ENCODE assay signal across 10 cellular contexts in the genomic region with DNA sequence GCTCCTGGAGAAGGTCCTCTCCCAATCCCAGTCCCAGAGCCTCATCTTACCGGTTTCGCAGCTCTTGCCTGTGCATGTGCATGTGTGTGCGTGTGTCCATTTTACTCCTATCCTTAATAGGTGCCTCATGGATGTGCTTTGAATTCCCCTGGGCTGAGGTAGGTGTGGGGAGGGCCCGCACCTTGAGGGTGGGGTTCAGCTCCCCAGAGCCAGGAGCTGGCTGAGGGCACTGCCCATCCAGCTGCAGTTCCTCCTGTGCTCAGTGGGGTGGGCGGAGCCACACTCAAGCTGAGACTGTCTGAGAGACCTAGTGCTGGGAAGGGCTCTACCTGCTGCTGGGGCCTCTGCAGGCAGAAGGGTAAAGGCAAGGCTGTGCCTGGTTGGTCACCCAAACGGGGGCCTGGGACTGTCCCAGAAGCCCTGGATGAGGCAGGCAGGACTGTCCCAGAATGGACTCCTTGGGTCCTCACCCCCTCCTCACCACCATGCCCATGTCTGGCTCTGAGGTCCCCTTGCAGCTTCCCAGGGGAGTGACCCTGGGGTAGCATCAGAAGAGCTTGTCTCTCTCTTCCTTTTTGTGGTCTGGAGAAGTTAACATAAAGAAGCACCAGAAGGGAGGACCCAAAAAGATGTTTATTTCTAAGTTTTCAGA. TPM values are rescaled to one million over a fixed set of nuclear protein-coding genes. Genes with fewer than 3 reads are reported as not detected.
A peak's percentile ranks its signal among the peaks of the same experiment; 100 is the strongest.
DNase-seq lines count a peak whose midpoint lies in the region; ATAC-seq, FAIRE-seq and TF ChIP-seq lines count a peak whose summit lies in the region.
"Had no signal": no experiment of that assay in that cellular context is flagged by ENCODE, and none has a peak within 500 bp of the region (broad histone marks: within the 10 kb centered on the region; RNA-seq: fewer than 3 reads in every experiment).

No MANE protein-coding gene starts in this region.

- WGBS in GM12878 (ENCODE audit: insufficient coverage, insufficient replicate concordance, low lambda C conversion rate, missing lambda C conversion rate): 9% methylated on average over 6 of the region's 6 CpGs
- 66 to 97% (median 71%) methylated on average over 4 to 6 of the region's 6 CpGs for WGBS in spleen, 5 donors

- TF ChIP-seq EP300 in GM12878 (IDR thresholded peaks at IDR 0.05; ENCODE audit: borderline replicate concordance in 1 of 2, control insufficient read depth in 1 of 2, low read depth in 2 of 2, low read length in 2 of 2): no peak

- H3K4me1 ChIP-seq in GM12878 (ENCODE audit: control insufficient read depth, insufficient read depth, low read length) (peaks cover 37% of the 10 kb centered on the region), spleen (peaks cover 3 to 59% (median 31%) of the 10 kb centered on the region in 6 donors), A673 (ENCODE audit: insufficient read depth, low read length, poor library complexity, severe bottlenecking) (no peaks in the 10 kb centered on the region)

- H3K9ac ChIP-seq in GM12878 (ENCODE audit: control insufficient read depth, insufficient read depth, low read length): no peak overlapping the region

- CTCF ChIA-PET in GM12878 (lab: Yijun Ruan, JAX) (interaction anchor here (0.7 to 7.4 kb wide), 13 partner anchors 9 to 324 kb away, joined by 3 to 82 read pairs (median 3); a partner anchor contains a TSS), A673 (lab: Charles Lee) (no interaction called here)

- FAIRE-seq in GM12878 (lab: Jason Lieb, UNC): peak; percentile 89

- H3K27ac ChIP-seq in GM12878 (ENCODE audit: control insufficient read depth, insufficient read depth): peak overlapping the region; percentile 69
- peak overlapping the region in 5 of 8 donors; percentile 36 to 81 (median 71) for H3K27ac ChIP-seq in spleen
- H3K27ac ChIP-seq in A673 (ENCODE audit: low read depth, low read length, poor library complexity, severe bottlenecking): no peak overlapping the region
- H3K27ac ChIP-seq: epithelial cell of prostate, PC-9 had no signal

- TF ChIP-seq POLR2A in GM12878 (IDR thresholded peaks at IDR 0.05; ENCODE audit: low read depth, low read length) (no peak), spleen (IDR thresholded peaks at IDR 0.05) (no peak)

- RAD21 ChIA-PET in GM12878 (lab: Charles Lee; ENCODE audit: unreplicated experiment): interaction anchor here (0.8 to 2.9 kb wide), 5 partner anchors 10 to 286 kb away, joined by 3 to 9 read pairs (median 4); a partner anchor contains a TSS

- intact Hi-C loops in GM12878 (cut with micrococcal nuclease; ENCODE audit: unreplicated experiment) (no loop called here), spleen (cut with DNase I; ENCODE audit: low total_unique reads) (no loop called here), A673 (cut with micrococcal nuclease; ENCODE audit: unreplicated experiment) (no loop called here)

- H3K36me3 ChIP-seq in GM12878 (ENCODE audit: control insufficient read depth in 2 of 2, insufficient read depth in 2 of 2, low read length in 1 of 2): no peaks in the 10 kb centered on the region; a peak in 1 of 4 replicates
- peaks cover 0 to 15% (median under 1%) of the 10 kb centered on the region in 6 donors for H3K36me3 ChIP-seq in spleen
- no peaks in the 10 kb centered on the region for H3K36me3 ChIP-seq in A673 (ENCODE audit: insufficient read depth, low read length, poor library complexity, severe bottlenecking)

- peak overlapping the region; percentile 80 for H3K4me2 ChIP-seq in GM12878 (ENCODE audit: control insufficient read depth, insufficient read depth)
- H3K4me2 ChIP-seq: PC-9 had no signal

- H4K20me1 ChIP-seq in GM12878 (ENCODE audit: control insufficient read depth, insufficient read depth): no peaks in the 10 kb centered on the region

- H3K27me3 ChIP-seq in GM12878 (replicated peaks in 1 of 2; ENCODE audit: control insufficient read depth in 2 of 2, insufficient read depth in 2 of 2, low read length in 1 of 2) (peaks cover 0 to 6% of the 10 kb centered on the region in 2 experiments; a peak in 3 of 4 replicates), spleen (replicated peaks in 1 of 7) (peaks cover 0 to 36% (median 23%) of the 10 kb centered on the region in 7 donors), A673 (replicated peaks; ENCODE audit: insufficient read depth, low read depth, low read length, poor library complexity) (peaks cover 37% of the 10 kb centered on the region)

- H3K9me3 ChIP-seq in GM12878 (replicated peaks; ENCODE audit: control insufficient read depth, insufficient read depth, low read length) (no peaks in the 10 kb centered on the region; the same call in 2 of the 3 replicates), spleen (no peaks in the 10 kb centered on the region), A673 (ENCODE audit: low read depth, low read length, poor library complexity, severe bottlenecking) (no peaks in the 10 kb centered on the region)

- peak; percentile 15 for DNase-seq in GM12878 (ENCODE audit: low read depth, low spot score)
- peak; percentile 92 for DNase-seq in spleen
- no peak for DNase-seq in SKM-1 treated with dmso at 0.1 percent for 144 hours (lab: John Stamatoyannopoulos, UW; ENCODE audit: unreplicated experiment)
- DNase-seq in NCI-H1092 treated with DMSO at 0.1 percent for 48 hours (lab: John Stamatoyannopoulos, UW): no peak
- no peak for DNase-seq in A673 (ENCODE audit: low spot score)

- no TSS peak for BruUV-seq in GM12878 (replicated peaks; lab: Mats Ljungman, UMichigan)
- BruUV-seq in A673 (replicated peaks; lab: Mats Ljungman, UMichigan): no TSS peak

- H2AFZ ChIP-seq in GM12878 (ENCODE audit: control insufficient read depth, low read depth, low read length): no peak overlapping the region
- H2AFZ ChIP-seq: PC-9 had no signal

- peak; percentile 73 for ATAC-seq in GM18502 (IDR thresholded peaks at IDR 0.05; ENCODE audit: poor library complexity, unreplicated experiment)
- ATAC-seq in GM21381 (IDR thresholded peaks at IDR 0.05; ENCODE audit: unreplicated experiment): peak; percentile 55
- peak; percentile 65 for ATAC-seq in HG03460 (IDR thresholded peaks at IDR 0.05; ENCODE audit: unreplicated experiment)
- ATAC-seq in GM12878: peak; percentile 89

- SMC1A ChIA-PET in GM12878 (lab: Charles Lee; ENCODE audit: uncharacterized antibody, unreplicated experiment): interaction anchor here (0.6 to 2.8 kb wide), 7 partner anchors 14 to 292 kb away, joined by 3 to 9 read pairs (median 4); no protein-coding TSS in a partner anchor

- in situ Hi-C loops in GM12878 (cut with MboI): no loop called here

- H3K4me3 ChIP-seq in GM12878: no peak overlapping the region
- H3K4me3 ChIP-seq in spleen: no peak overlapping the region
- no peak overlapping the region for H3K4me3 ChIP-seq in A673 (ENCODE audit: low read depth, low read length, poor library complexity, severe bottlenecking)
- H3K4me3 ChIP-seq: PC-9 had no signal

- TF ChIP-seq RAD21 in GM12878 (IDR thresholded peaks at IDR 0.05; ENCODE audit: insufficient read depth, low read depth, low read length): no peak

- POLR2A ChIA-PET in GM12878 (lab: Charles Lee): no interaction called here
- POLR2A ChIA-PET in A673 (lab: Charles Lee; ENCODE audit: low non-redundant PET): no interaction called here

- TF ChIP-seq CTCF in GM12878 (IDR thresholded peaks at IDR 0.05 in 2 of 3, conservative IDR thresholded peaks at IDR 0.05 in 1 of 3; ENCODE audit: control insufficient read depth in 2 of 3, extremely low read depth in 1 of 3, insufficient read depth in 1 of 3, low read depth in 3 of 3, low read length in 3 of 3): no peak
- TF ChIP-seq CTCF in spleen (IDR thresholded peaks at IDR 0.05 in 8 of 11, conservative IDR thresholded peaks at IDR 0.05 in 3 of 11): peak in 3 of 11 experiments; percentile 10 to 22 (median 20)
- TF ChIP-seq CTCF in A673 (conservative IDR thresholded peaks at IDR 0.05; ENCODE audit: low read depth, low read length): no peak

- H3K79me2 ChIP-seq in GM12878 (ENCODE audit: control insufficient read depth, insufficient read depth, low read length): no peaks in the 10 kb centered on the region

RNA-seq across cellular contexts. Expression of a gene that starts 8.9 kb away (rescaled TPM):
- not detected in 2 replicates for total RNA-seq in GM12878 (2013; cell fraction: nucleolus; rRNA removed)
- total RNA-seq in GM12878 (2014; rRNA removed) (0.05 and 0.11 TPM in 2 replicates), GM12878 (2014; rRNA removed; fragmentation: Illumina TruSeq; extraction: Trizol) (0.04 and 0.05 TPM in 2 replicates), GM12878 (2021) (0.05 and 0.08 TPM in 2 replicates), spleen (1 to 10 TPM in 6 of 7 donors, under 1 TPM in 1; 0.83 to 3.8 (median 2.0) TPM), A673 (2021) (not detected in 2 replicates)
- 0.16 TPM for polyA plus RNA-seq in GM12878 (2011; ENCODE audit: low read depth)
- polyA plus RNA-seq in GM12878 (2011; rRNA removed) (not detected in 2 replicates), GM12878 (2014; fragmentation: Illumina TruSeq; extraction: Trizol) (0.04 and 0.05 TPM in 2 replicates), GM12878 (2014; fragmentation: Nextera tagmentation; extraction: Ambion mirVana) (under 1 TPM; 0.02 TPM), GM12878 (2014; rRNA removed) (0.04 and 0.06 TPM in 2 replicates), GM12878 (2016; fragmentation: Nextera tagmentation; extraction: Ambion mirVana) (under 1 TPM; 0.04 to 0.08 TPM), spleen (1 to 10 TPM in 1 of 3 donors, under 1 TPM in 2; 0.87 to 1.8 (median 0.89) TPM)
- 0.01 and 0.02 TPM in 2 replicates for polyA plus RNA-seq in GM12878 (2011; cell fraction: cytosol; rRNA removed)
- 0.03 TPM in 2 replicates for polyA plus RNA-seq in GM12878 (2011; cell fraction: nucleus; rRNA removed)
- 0.13 and 0.16 TPM in 2 replicates for polyA plus RNA-seq in GM12878 (2012)
- polyA minus RNA-seq in GM12878 (2011; rRNA and poly(A)+ RNA removed): under 0.01 TPM in 1 of 2 replicates, not detected in the other
- polyA minus RNA-seq in GM12878 (2011; cell fraction: cytosol; rRNA and poly(A)+ RNA removed): not detected in 2 replicates
- polyA minus RNA-seq in GM12878 (2011; cell fraction: nucleus; rRNA and poly(A)+ RNA removed): not detected in 2 replicates

RNA-seq across cellular contexts. Expression of a gene that starts 24.9 kb away (rescaled TPM):
- total RNA-seq in GM12878 (2013; cell fraction: nucleolus; rRNA removed): 22.1 and 26.1 TPM in 2 replicates
- total RNA-seq in GM12878 (2014; rRNA removed) (5.0 TPM in 2 replicates), GM12878 (2014; rRNA removed; fragmentation: Illumina TruSeq; extraction: Trizol) (3.5 and 3.6 TPM in 2 replicates), GM12878 (2021) (4.8 and 5.3 TPM in 2 replicates), spleen (10 to 100 TPM; 21.1 to 38.0 (median 31.3) TPM), A673 (2021) (12.6 and 13.2 TPM in 2 replicates)
- 1.8 TPM for polyA plus RNA-seq in GM12878 (2011; ENCODE audit: low read depth)
- polyA plus RNA-seq in GM12878 (2011; rRNA removed) (3.5 and 6.2 TPM in 2 replicates), GM12878 (2014; fragmentation: Illumina TruSeq; extraction: Trizol) (3.8 TPM in 2 replicates), GM12878 (2014; fragmentation: Nextera tagmentation; extraction: Ambion mirVana) (under 1 TPM; 0.47 to 0.57 TPM), GM12878 (2014; rRNA removed) (5.0 and 5.6 TPM in 2 replicates), GM12878 (2016; fragmentation: Nextera tagmentation; extraction: Ambion mirVana) (1 to 10 TPM; 4.3 to 7.2 TPM), spleen (10 to 100 TPM in 2 of 3 donors, 1 to 10 TPM in 1; 8.8 to 23.5 (median 13.8) TPM)
- 7.0 and 7.7 TPM in 2 replicates for polyA plus RNA-seq in GM12878 (2011; cell fraction: cytosol; rRNA removed)
- 18.3 and 19.8 TPM in 2 replicates for polyA plus RNA-seq in GM12878 (2011; cell fraction: nucleus; rRNA removed)
- polyA plus RNA-seq in GM12878 (2012): 6.2 and 7.2 TPM in 2 replicates
- 4.7 and 10.1 TPM in 2 replicates for polyA minus RNA-seq in GM12878 (2011; rRNA and poly(A)+ RNA removed)
- polyA minus RNA-seq in GM12878 (2011; cell fraction: cytosol; rRNA and poly(A)+ RNA removed): 2.2 and 3.1 TPM in 2 replicates
- polyA minus RNA-seq in GM12878 (2011; cell fraction: nucleus; rRNA and poly(A)+ RNA removed): 12.8 and 18.7 TPM in 2 replicates

Comparison
In these comparisons a context has a peak if more than half of its experiments do, and no peak if none do; other contexts are left out.
1. DNase-seq: peak in GM12878 (single experiment) and spleen (single experiment); none in SKM-1 treated with dmso at 0.1 percent for 144 hours (single experiment), NCI-H1092 treated with DMSO at 0.1 percent for 48 hours (single experiment) and A673 (single experiment).
2. Peak in every context shown above with its lines, with median percentiles within 50 percentile points of each other: ATAC-seq.